ENCODE assay signal across 12 cellular contexts in the genomic region with DNA sequence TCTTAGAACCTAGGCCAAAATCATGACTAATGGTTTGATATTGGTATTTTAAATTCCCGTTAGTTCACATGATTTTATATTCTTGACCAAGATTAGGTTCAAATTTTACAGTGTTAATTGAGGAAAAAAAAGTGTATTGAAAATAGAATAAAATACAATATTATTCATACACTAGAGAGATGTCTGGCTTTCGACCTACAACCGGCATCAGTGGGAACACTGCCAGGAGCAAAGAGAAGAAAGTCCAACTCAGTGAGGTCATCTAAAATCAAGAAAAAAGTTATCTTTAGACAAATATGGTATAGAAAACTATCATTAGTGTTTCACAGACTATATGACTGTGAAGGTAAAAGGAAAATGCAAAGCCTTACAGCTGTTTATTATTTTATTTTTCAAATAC.
"Had no signal": no experiment of that assay in that cellular context is flagged by ENCODE, and none has a peak within 500 bp of the region (broad histone marks: within the 10 kb centered on the region; RNA-seq: fewer than 3 reads in every experiment).

No MANE protein-coding gene starts in this region.

- H3K36me3 ChIP-seq: ascending aorta, right lobe of liver, thoracic aorta had no signal

- H3K27ac ChIP-seq: ascending aorta, epithelial cell of prostate, right lobe of liver, stomach, thoracic aorta had no signal

- H3K4me3 ChIP-seq: ascending aorta, right lobe of liver, stomach, thoracic aorta had no signal

- DNase-seq: activated naive CD4-positive, alpha-beta T cell treated with Interleukin-2 at 50 U/mL for 16 hours; central memory CD4-positive, alpha-beta T cell; effector memory CD8-positive, alpha-beta T cell; glutamatergic neuron; hypothalamus; stimulated activated CD4-positive, alpha-beta T cell treated with anti-CD3 and anti-CD28 coated beads, Interleukin-1b, Interleukin-23, amount 100 ng/mL, for 48 hours; stomach had no signal

- H3K27me3 ChIP-seq: ascending aorta, right lobe of liver, stomach had no signal

- H3K4me1 ChIP-seq: ascending aorta, right lobe of liver had no signal

- H3K9me3 ChIP-seq: ascending aorta, right lobe of liver, stomach, thoracic aorta had no signal

- ATAC-seq: activated CD4-positive, CD25-positive, alpha-beta regulatory T cell treated with anti-CD3 and anti-CD28 coated beads, Interleukin-2, amount 50 U/mL, for 24 hours; effector memory CD8-positive, alpha-beta T cell had no signal
